Comparison of ENCODE assay signal across 8 cellular contexts in genomic region chr12:45991289-45992249, GRCh38. TPM values are rescaled to one million over a fixed set of nuclear protein-coding genes. Genes with fewer than 3 reads are reported as not detected.
DNase-seq lines count a peak whose midpoint lies in the region; ATAC-seq lines count a peak whose summit lies in the region.

No MANE protein-coding gene starts in this region.

- DNase-seq in DMS153 (lab: John Stamatoyannopoulos, UW) (peak; percentile 66), LoVo (ENCODE audit: low spot score) (peak; percentile 86), SJCRH30 (peak; percentile 91 to 93), germinal center (ENCODE audit: low spot score) (peak; percentile 65), occipital lobe (lab: John Stamatoyannopoulos, UW) (peak; percentile 71)
- peak; percentile 36 to 57 (median 46) for DNase-seq in activated naive CD4-positive, alpha-beta T cell (lab: John Stamatoyannopoulos, UW)

- H3K27me3 ChIP-seq in SJCRH30 = no peaks in the 10 kb centered on the region

- peaks cover 7% of the 10 kb centered on the region; the same call in 1 of the 2 replicates for H3K36me3 ChIP-seq in SJCRH30

- peak; percentile 32 for ATAC-seq in GM21529 (IDR thresholded peaks at IDR 0.05; ENCODE audit: unreplicated experiment)

- H3K9me3 ChIP-seq in SJCRH30 (replicated peaks) = no peaks in the 10 kb centered on the region

- peak overlapping the region; percentile 75 for H3K27ac ChIP-seq in SJCRH30
- H3K27ac ChIP-seq in temporal lobe (ENCODE audit: low read depth, low read length) = peak overlapping the region; percentile 97

- H3K4me3 ChIP-seq in SJCRH30 = peak overlapping the region; percentile 83

- peaks cover 5% of the 10 kb centered on the region for H3K4me1 ChIP-seq in SJCRH30

RNA-seq across cellular contexts. Expression of gene SCAF11, which starts 1.2 kb away (rescaled TPM):
- 154 and 169 TPM in 2 replicates for total RNA-seq in SJCRH30 (2014; rRNA removed; shearing (Covaris generic))
- 61.3 TPM for total RNA-seq in occipital lobe
- 49.9 TPM for total RNA-seq in temporal lobe

Comparison
In these comparisons a context has a peak if more than half of its experiments do, and no peak if none do; other contexts are left out.
1. Peak in every context shown above with its lines: DNase-seq, ATAC-seq, H3K4me3 ChIP-seq and H3K27ac ChIP-seq.